In the genomic region with DNA sequence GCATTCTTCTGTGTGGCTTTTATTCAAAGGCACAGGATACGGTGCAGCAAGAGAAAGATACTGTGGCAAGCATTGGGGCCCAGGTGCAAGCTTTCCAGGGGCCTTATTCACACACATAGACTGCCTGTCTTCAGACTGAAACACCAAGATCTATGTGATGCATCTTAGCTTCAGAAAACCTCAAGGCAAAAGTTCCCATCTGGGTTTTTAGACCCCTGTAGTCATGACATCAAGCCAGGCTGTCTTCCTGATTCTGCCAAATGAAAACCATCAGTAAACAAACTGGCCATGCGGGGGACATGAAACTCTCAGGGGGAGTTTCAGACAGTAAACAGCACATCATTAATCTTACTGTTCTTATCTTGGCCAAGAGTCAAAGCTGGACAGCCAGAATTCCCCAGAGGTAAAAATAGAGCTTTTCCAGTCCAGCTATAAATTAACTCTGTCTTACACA, we compare ENCODE assay signal across 9 cellular contexts. TPM values are rescaled to one million over a fixed set of nuclear protein-coding genes. Genes with fewer than 3 reads are reported as not detected.
DNase-seq lines count a peak whose midpoint lies in the region; ATAC-seq and TF ChIP-seq lines count a peak whose summit lies in the region.
"Had no signal": no experiment of that assay in that cellular context is flagged by ENCODE, and none has a peak within 500 bp of the region (broad histone marks: within the 10 kb centered on the region; RNA-seq: fewer than 3 reads in every experiment).

No MANE protein-coding gene starts in this region.

- ATAC-seq in GM18502 (IDR thresholded peaks at IDR 0.05; ENCODE audit: poor library complexity, unreplicated experiment) (peak; percentile 53), GM21447 (IDR thresholded peaks at IDR 0.05; ENCODE audit: unreplicated experiment) (peak; percentile 45), HG03520 (IDR thresholded peaks at IDR 0.05; ENCODE audit: unreplicated experiment) (peak; percentile 33), T-helper 17 cell (no peak)

- H3K36me3 Mint-ChIP-seq in mesothelial cell of epicardium: peaks cover 33% of the 10 kb centered on the region
- H3K36me3 Mint-ChIP-seq in T-helper 17 cell (ENCODE audit: low read depth): peaks cover 6% of the 10 kb centered on the region

- H3K9me3 Mint-ChIP-seq in mesothelial cell of epicardium: peaks cover 9% of the 10 kb centered on the region

- H3K4me1 Mint-ChIP-seq in mesothelial cell of epicardium: peaks cover 40% of the 10 kb centered on the region
- H3K4me1 Mint-ChIP-seq in T-helper 17 cell: peaks cover 16% of the 10 kb centered on the region

- peak overlapping the region; percentile 39 for H3K27ac Mint-ChIP-seq in mesothelial cell of epicardium
- H3K27ac Mint-ChIP-seq in T-helper 17 cell: no peak overlapping the region

- DNase-seq in mesothelial cell of epicardium (ENCODE audit: low spot score in 2 of 2, unreplicated experiment in 2 of 2): no peak
- DNase-seq in NCI-H526 (lab: John Stamatoyannopoulos, UW): no peak
- no peak for DNase-seq in DMS 273 treated with DMSO at 0.1 percent for 48 hours (lab: John Stamatoyannopoulos, UW)
- DNase-seq in NCI-H82 (lab: John Stamatoyannopoulos, UW): no peak
- DNase-seq in T-helper 17 cell: no peak

- TF ChIP-seq CTCF in mesothelial cell of epicardium (IDR thresholded peaks at IDR 0.05; ENCODE audit: unreplicated experiment): no peak

- H3K4me3 Mint-ChIP-seq in mesothelial cell of epicardium (no peak overlapping the region), T-helper 17 cell (no peak overlapping the region)

- H3K27me3 Mint-ChIP-seq in mesothelial cell of epicardium (ENCODE audit: low read depth) (no peaks in the 10 kb centered on the region), T-helper 17 cell (no peaks in the 10 kb centered on the region)

- H3K9me3 ChIP-seq in T-helper 17 cell (ENCODE audit: control insufficient read depth, low read length, poor library complexity, severe bottlenecking): no peaks in the 10 kb centered on the region
- H3K9me3 ChIP-seq: SJSA1 had no signal

RNA-seq across cellular contexts. Expression of a gene that starts 9.8 kb away (rescaled TPM):
- 2.2 to 3.7 TPM (median 2.3 TPM) in 3 replicates for total RNA-seq in mesothelial cell of epicardium
- total RNA-seq in T-helper 17 cell: 1 to 10 TPM; 2.1 to 2.4 TPM
